ENCODE assay signal across 11 cellular contexts in the genomic region with DNA sequence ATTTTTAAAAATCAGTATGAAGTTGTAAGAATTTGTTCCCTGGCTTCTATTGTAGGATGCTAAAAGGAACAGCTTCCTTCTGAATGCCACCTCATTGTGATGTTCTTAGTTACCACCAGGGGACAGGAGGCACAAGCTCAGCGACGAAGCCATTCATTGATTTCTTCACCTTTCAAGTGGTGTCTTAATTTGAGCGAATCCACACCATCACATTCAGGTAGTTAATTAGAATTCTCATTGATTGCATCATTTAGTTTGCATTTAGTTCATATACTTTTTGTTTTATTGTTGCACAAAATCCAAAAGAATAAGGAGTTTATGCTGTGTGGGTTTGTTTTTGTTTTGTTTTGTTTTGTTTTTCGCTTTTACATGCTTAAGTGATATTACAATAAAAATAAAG. TPM values are rescaled to one million over a fixed set of nuclear protein-coding genes. Genes with fewer than 3 reads are reported as not detected.
DNase-seq lines count a peak whose midpoint lies in the region; ATAC-seq, FAIRE-seq and TF ChIP-seq lines count a peak whose summit lies in the region.
"Had no signal": no experiment of that assay in that cellular context is flagged by ENCODE, and none has a peak within 500 bp of the region (broad histone marks: within the 10 kb centered on the region; RNA-seq: fewer than 3 reads in every experiment).

No MANE protein-coding gene starts in this region.

- TF ChIP-seq POLR2A in HepG2 (IDR thresholded peaks at IDR 0.05; ENCODE audit: insufficient read depth in 1 of 2, low read depth in 2 of 2, low read length in 2 of 2): no peak

- no peak overlapping the region for H3K27ac Mint-ChIP-seq in activated CD4-positive, alpha-beta T cell treated with anti-CD3 and anti-CD28 coated beads, Interleukin-2, amount 10 ng/mL, durations not matched to agents 24 days and 14 days
- H3K27ac Mint-ChIP-seq: T-helper 1 cell treated with Interleukin-12 subunit alpha and Interleukin-12 subunit beta and Interleukin-4 antibody, amounts not matched to agents 30 μg/mL and 1 μg/mL, for 36 hours had no signal

- H3K4me1 ChIP-seq in HepG2 (ENCODE audit: insufficient read depth, low read length): peaks cover 11% of the 10 kb centered on the region

- peak; percentile 95 for FAIRE-seq in HepG2 (lab: Jason Lieb, UNC)

- H3K36me3 ChIP-seq in HepG2 (replicated peaks in 1 of 2; ENCODE audit: control insufficient read depth in 1 of 2, insufficient read depth in 2 of 2, low read length in 2 of 2): no peaks in the 10 kb centered on the region

- ATAC-seq in HepG2: peak; percentile 79

- H3K27me3 ChIP-seq in HL-60 (ENCODE audit: insufficient read depth, poor library complexity, severe bottlenecking) (no peaks in the 10 kb centered on the region), HepG2 (ENCODE audit: control insufficient read depth in 1 of 2, insufficient read depth in 2 of 2, low read length in 2 of 2) (peaks cover 2 to 33% of the 10 kb centered on the region in 2 experiments; a peak in 2 of 5 replicates)

- 4% methylated on average over 4 of the region's 4 CpGs for WGBS in HepG2 (ENCODE audit: low lambda C conversion rate)

- CTCF ChIA-PET in HepG2 (lab: Yijun Ruan, JAX; ENCODE audit: low intra/inter-chr PET ratio, low total read pairs): interaction anchor here (1.6 to 2.4 kb wide), 3 partner anchors 97 to 283 kb away, joined by 4 to 16 read pairs (median 7); a partner anchor contains a TSS

- peak overlapping the region; percentile 81 for H2AFZ ChIP-seq in HepG2 (ENCODE audit: low read length)

- TF ChIP-seq CTCF in HL-60 (IDR thresholded peaks at IDR 0.05; ENCODE audit: insufficient read depth, low read length) (peak; percentile 84), HepG2 (CRISPR knock-in tag; IDR thresholded peaks at IDR 0.05) (peak; percentile 78), coronary artery (IDR thresholded peaks at IDR 0.05) (no peak)

- peak overlapping the region; percentile 67 for H3K27ac ChIP-seq in HL-60 (replicated peaks)
- no peak overlapping the region for H3K27ac ChIP-seq in HepG2 (ENCODE audit: extremely low read length, insufficient read depth, low read length)
- H3K27ac ChIP-seq in coronary artery: no peak overlapping the region
- H3K27ac ChIP-seq: psoas muscle had no signal

- peaks cover 7% of the 10 kb centered on the region for H3K4me1 Mint-ChIP-seq in activated CD4-positive, alpha-beta T cell treated with anti-CD3 and anti-CD28 coated beads, Interleukin-2, amount 10 ng/mL, durations not matched to agents 24 days and 14 days

- H3K79me2 ChIP-seq in HepG2 (ENCODE audit: insufficient read depth, low read length): no peaks in the 10 kb centered on the region

- no peaks in the 10 kb centered on the region for H3K27me3 Mint-ChIP-seq in activated CD4-positive, alpha-beta T cell treated with anti-CD3 and anti-CD28 coated beads, Interleukin-2, amount 10 ng/mL, durations not matched to agents 24 days and 14 days

- no peak for TF ChIP-seq EP300 in HepG2 (IDR thresholded peaks at IDR 0.05; ENCODE audit: low read depth in 2 of 2, low read length in 2 of 2)
- no peak for TF ChIP-seq EP300 in HepG2 (CRISPR knock-in tag; IDR thresholded peaks at IDR 0.05; ENCODE audit: borderline replicate concordance)

- no peaks in the 10 kb centered on the region for H3K9me3 ChIP-seq in HepG2 (ENCODE audit: low read length)
- H3K9me3 ChIP-seq: psoas muscle had no signal

- peak; percentile 58 for TF ChIP-seq RAD21 in HepG2 (CRISPR knock-in tag; IDR thresholded peaks at IDR 0.05)

- peak overlapping the region; percentile 96 for H3K4me2 ChIP-seq in HepG2 (ENCODE audit: low read depth, low read length)

- H3K4me3 Mint-ChIP-seq in activated CD4-positive, alpha-beta T cell treated with anti-CD3 and anti-CD28 coated beads, Interleukin-2, amount 10 ng/mL, durations not matched to agents 24 days and 14 days: no peak overlapping the region

- BruUV-seq in HepG2 (replicated peaks; lab: Mats Ljungman, UMichigan): no TSS peak

- intact Hi-C loops in HepG2 (cut with micrococcal nuclease; ENCODE audit: unreplicated experiment): loop anchor here (1.0 to 5.0 kb wide), 4 partner anchors 95 to 452 kb away; a partner anchor contains a TSS
- intact Hi-C loops in activated CD4-positive, alpha-beta T cell treated with anti-CD3 and anti-CD28 coated beads, Interleukin-2, amount 10 ng/mL, durations not matched to agents 24 days and 14 days (cut with micrococcal nuclease): loop anchor here (5.0 kb wide), 2 partner anchors 280 to 450 kb away; a partner anchor contains a TSS

- peak overlapping the region; percentile 10 for H3K4me3 ChIP-seq in HL-60 (replicated peaks; ENCODE audit: insufficient read depth, low read length)
- peak overlapping the region; percentile 37 to 62 (median 57) for H3K4me3 ChIP-seq in HepG2 (replicated peaks in 1 of 3; ENCODE audit: insufficient read depth in 1 of 3, low read depth in 2 of 3, low read length in 3 of 3)
- no peak overlapping the region for H3K4me3 ChIP-seq in coronary artery
- H3K4me3 ChIP-seq: psoas muscle had no signal

- no peaks in the 10 kb centered on the region for H3K9me3 Mint-ChIP-seq in activated CD4-positive, alpha-beta T cell treated with anti-CD3 and anti-CD28 coated beads, Interleukin-2, amount 10 ng/mL, durations not matched to agents 24 days and 14 days
- H3K9me3 Mint-ChIP-seq: T-helper 1 cell treated with Interleukin-12 subunit alpha and Interleukin-12 subunit beta and Interleukin-4 antibody, amounts not matched to agents 30 μg/mL and 1 μg/mL, for 36 hours had no signal

- in situ Hi-C loops in HepG2 (cut with HindIII; ENCODE audit: extremely low pct_ligation_motif_present, low pct_unique_long_range_greater_than_20kb): loop anchor here (5.0 kb wide), 1 partner anchor 280 kb away; no protein-coding TSS in a partner anchor

- H3K36me3 Mint-ChIP-seq in activated CD4-positive, alpha-beta T cell treated with anti-CD3 and anti-CD28 coated beads, Interleukin-2, amount 10 ng/mL, durations not matched to agents 24 days and 14 days (ENCODE audit: low read depth): no peaks in the 10 kb centered on the region

- peak overlapping the region; percentile 0; the same call in 1 of the 2 replicates for H3K9ac ChIP-seq in HepG2 (ENCODE audit: insufficient read depth, low read depth, low read length)

- DNase-seq in DMS53 (lab: John Stamatoyannopoulos, UW) (peak; percentile 87), HL-60 (ENCODE audit: low read depth in 1 of 2, low spot score in 1 of 2) (peak; percentile 62 to 72), SKM-1 (lab: John Stamatoyannopoulos, UW; ENCODE audit: unreplicated experiment) (peak; percentile 25), HepG2 (ENCODE audit: low spot score) (peak; percentile 62), coronary artery (ENCODE audit: low spot score) (no peak), NK-92 (lab: John Stamatoyannopoulos, UW; ENCODE audit: unreplicated experiment) (no peak), ecto neural progenitor cell (ENCODE audit: low spot score) (no peak)
- no peak for DNase-seq in activated CD4-positive, alpha-beta T cell treated with anti-CD3 and anti-CD28 coated beads, Interleukin-2, amount 10 ng/mL, durations not matched to agents 24 days and 14 days
- DNase-seq: effector CD4-positive, alpha-beta T cell; psoas muscle had no signal

- H4K20me1 ChIP-seq in HepG2 (ENCODE audit: insufficient read depth, low read length): no peaks in the 10 kb centered on the region

- POLR2A ChIA-PET in HepG2 (lab: Yijun Ruan, JAX): interaction anchor here (0.8 to 1.4 kb wide), 3 partner anchors 97 to 282 kb away, joined by 3 to 4 read pairs (median 3); a partner anchor contains a TSS

TF ChIP-seq in HepG2, 621 proteins besides CTCF, POLR2A, EP300 and RAD21 (continues in another document):
- TF ChIP-seq, protein P1, sequence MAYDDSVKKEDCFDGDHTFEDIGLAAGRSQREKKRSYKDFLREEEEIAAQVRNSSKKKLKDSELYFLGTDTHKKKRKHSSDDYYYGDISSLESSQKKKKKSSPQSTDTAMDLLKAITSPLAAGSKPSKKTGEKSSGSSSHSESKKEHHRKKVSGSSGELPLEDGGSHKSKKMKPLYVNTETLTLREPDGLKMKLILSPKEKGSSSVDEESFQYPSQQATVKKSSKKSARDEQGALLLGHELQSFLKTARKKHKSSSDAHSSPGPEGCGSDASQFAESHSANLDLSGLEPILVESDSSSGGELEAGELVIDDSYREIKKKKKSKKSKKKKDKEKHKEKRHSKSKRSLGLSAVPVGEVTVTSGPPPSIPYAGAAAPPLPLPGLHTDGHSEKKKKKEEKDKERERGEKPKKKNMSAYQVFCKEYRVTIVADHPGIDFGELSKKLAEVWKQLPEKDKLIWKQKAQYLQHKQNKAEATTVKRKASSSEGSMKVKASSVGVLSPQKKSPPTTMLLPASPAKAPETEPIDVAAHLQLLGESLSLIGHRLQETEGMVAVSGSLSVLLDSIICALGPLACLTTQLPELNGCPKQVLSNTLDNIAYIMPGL (CRISPR knock-in tag; IDR thresholded peaks at IDR 0.05; ENCODE audit: borderline replicate concordance in 1 of 2, low read depth in 1 of 2): peak in 1 of 2 experiments; percentile 40; a peak in 1 of 4 replicates
- TF ChIP-seq FOSL1 (CRISPR knock-in tag; IDR thresholded peaks at IDR 0.05; ENCODE audit: borderline replicate concordance): no peak
- no peak for TF ChIP-seq NR2F2 (IDR thresholded peaks at IDR 0.05; ENCODE audit: borderline replicate concordance, low read depth)

RNA-seq across cellular contexts. Expression of a gene that starts 23.1 kb away (rescaled TPM):
- not detected in 2 replicates for total RNA-seq in HepG2 (2016; rRNA removed; fragmentation: Illumina TruSeq; extraction: Trizol)
- not detected in 2 replicates for total RNA-seq in HepG2 (2016; cell fraction: cytosol; rRNA removed; fragmentation: Illumina TruSeq; extraction: Trizol; ENCODE audit: low read depth)
- not detected in 2 replicates for total RNA-seq in HepG2 (2016; cell fraction: insoluble cytoplasmic fraction; rRNA removed; fragmentation: Illumina TruSeq; extraction: Trizol)
- total RNA-seq in HepG2 (2016; cell fraction: membrane; rRNA removed; fragmentation: Illumina TruSeq; extraction: Trizol): not detected in 2 replicates
- not detected in 2 replicates for total RNA-seq in HepG2 (2016; cell fraction: nucleus; rRNA removed; fragmentation: Illumina TruSeq; extraction: Trizol)
- polyA plus RNA-seq in HepG2 (2011; rRNA removed): not detected in 2 replicates
- polyA plus RNA-seq in HepG2 (2011; cell fraction: cytosol; rRNA removed): not detected in 2 replicates
- not detected in 2 replicates for polyA plus RNA-seq in HepG2 (2011; cell fraction: nucleus; rRNA removed)
- not detected in 2 replicates for polyA plus RNA-seq in HepG2 (2012)
- not detected in 2 replicates for polyA plus RNA-seq in HepG2 (2016; cell fraction: cytosol; fragmentation: Illumina TruSeq; extraction: Trizol; ENCODE audit: low read depth)
- polyA plus RNA-seq in HepG2 (2016; cell fraction: insoluble cytoplasmic fraction; fragmentation: Illumina TruSeq; extraction: Trizol; ENCODE audit: low read depth): not detected in 2 replicates
- polyA plus RNA-seq in HepG2 (2016; cell fraction: membrane; fragmentation: Illumina TruSeq; extraction: Trizol; ENCODE audit: low read depth): not detected in 2 replicates
- not detected in 2 replicates for polyA plus RNA-seq in HepG2 (2016; cell fraction: nucleus; fragmentation: Illumina TruSeq; extraction: Trizol; ENCODE audit: insufficient read depth, low read depth)
- polyA minus RNA-seq in HepG2 (2011; rRNA and poly(A)+ RNA removed; ENCODE audit: low replicate concordance): not detected in 2 replicates
- not detected in 2 replicates for polyA minus RNA-seq in HepG2 (2011; cell fraction: cytosol; rRNA and poly(A)+ RNA removed)
- polyA minus RNA-seq in HepG2 (2011; cell fraction: nucleus; rRNA and poly(A)+ RNA removed): not detected in 2 replicates
- not detected in 2 replicates for total RNA-seq in activated CD4-positive, alpha-beta T cell treated with anti-CD3 and anti-CD28 coated beads, Interleukin-2, amount 10 ng/mL, durations not matched to agents 24 days and 14 days

Comparison
In these comparisons a context has a peak if more than half of its experiments do, and no peak if none do; other contexts are left out.
1. DNase-seq: peak in DMS53 (single experiment), HL-60 (2 of 2), SKM-1 (single experiment) and HepG2 (single experiment); none in coronary artery (single experiment), NK-92 (single experiment), activated CD4-positive, alpha-beta T cell treated with anti-CD3 and anti-CD28 coated beads, Interleukin-2, amount 10 ng/mL, durations not matched to agents 24 days and 14 days (single experiment) and ecto neural progenitor cell (single experiment).